Comparison of ENCODE assay signal across 17 cellular contexts in genomic region chr5:58085800-58086199, GRCh38.
DNase-seq lines count a peak whose midpoint lies in the region; ATAC-seq, FAIRE-seq and TF ChIP-seq lines count a peak whose summit lies in the region.
"Had no signal": no experiment of that assay in that cellular context is flagged by ENCODE, and none has a peak within 500 bp of the region (broad histone marks: within the 10 kb centered on the region; RNA-seq: fewer than 3 reads in every experiment).

No MANE protein-coding gene starts in this region.

- H3K27me3 Mint-ChIP-seq in astrocyte (ENCODE audit: low read depth, unreplicated experiment), result no peaks in the 10 kb centered on the region
- H3K27me3 Mint-ChIP-seq: CD8-positive, alpha-beta memory T cell had no signal

- H3K79me2 ChIP-seq in astrocyte (ENCODE audit: insufficient read depth, low read length), result no peaks in the 10 kb centered on the region

- peak overlapping the region; percentile 15; the same call in 2 of the 3 replicates for H3K4me2 ChIP-seq in A549
- no peak overlapping the region for H3K4me2 ChIP-seq in astrocyte (ENCODE audit: low read length)

- H3K9ac ChIP-seq in astrocyte (ENCODE audit: low read length), result no peak overlapping the region

- TF ChIP-seq EP300 in A549 (IDR thresholded peaks at IDR 0.05), result no peak; a peak in 1 of 5 replicates

- no peak for TF ChIP-seq POLR2A in A549 (IDR thresholded peaks at IDR 0.05; ENCODE audit: low read length)

- H3K36me3 Mint-ChIP-seq in astrocyte (ENCODE audit: low read depth, unreplicated experiment), result no peaks in the 10 kb centered on the region
- H3K36me3 Mint-ChIP-seq: CD8-positive, alpha-beta memory T cell had no signal

- TF ChIP-seq CTCF in A549 (IDR thresholded peaks at IDR 0.05), result no peak
- no peak for TF ChIP-seq CTCF in astrocyte (IDR thresholded peaks at IDR 0.05; ENCODE audit: insufficient read depth, low read depth, low read length)

- DNase-seq in A549 (ENCODE audit: low read depth in 1 of 2, low spot score in 1 of 2), result peak; percentile 28 to 48
- DNase-seq in HT-29 (ENCODE audit: low spot score), result peak; percentile 86
- DNase-seq in astrocyte (ENCODE audit: low read depth), result peak; percentile 88
- peak; percentile 55 for DNase-seq in glomerular visceral epithelial cell (ENCODE audit: extremely low spot score)
- DNase-seq in frontal cortex (ENCODE audit: low spot score in 2 of 2), result no peak
- no peak for DNase-seq in activated T-cell treated with anti-CD3 and anti-CD28 coated beads, Interleukin-2, amount 50 U/mL, for 1 hour
- no peak for DNase-seq in NCI-H82 (lab: John Stamatoyannopoulos, UW)
- DNase-seq in NCI-H146 (lab: John Stamatoyannopoulos, UW), result no peak
- DNase-seq: amniotic stem cell; CD8-positive, alpha-beta memory T cell; kidney; NCI-H2029 treated with DMSO at 0.1 percent for 48 hours; NCI-H526 had no signal

- peaks cover 7% of the 10 kb centered on the region for H3K4me1 Mint-ChIP-seq in astrocyte (ENCODE audit: low read depth, unreplicated experiment)
- H3K4me1 Mint-ChIP-seq: CD8-positive, alpha-beta memory T cell had no signal

- H3K9me3 ChIP-seq in A549 (no peaks in the 10 kb centered on the region), astrocyte (ENCODE audit: insufficient read depth, low read depth, low read length) (no peaks in the 10 kb centered on the region)
- H3K9me3 ChIP-seq: esophagus muscularis mucosa, HAP-1 had no signal

- POLR2A ChIA-PET in A549 (lab: Yijun Ruan, JAX), result interaction anchor here (1.6 kb wide), 1 partner anchor 375 kb away, joined by 3 read pairs; no protein-coding TSS in a partner anchor

- H3K4me1 ChIP-seq in A549, result peaks cover 35% of the 10 kb centered on the region
- H3K4me1 ChIP-seq in astrocyte (ENCODE audit: insufficient read depth, low read length), result peaks cover 7% of the 10 kb centered on the region
- H3K4me1 ChIP-seq: esophagus muscularis mucosa, HAP-1 had no signal

- H3K36me3 ChIP-seq in astrocyte (ENCODE audit: insufficient read depth, low read length), result no peaks in the 10 kb centered on the region
- H3K36me3 ChIP-seq: esophagus muscularis mucosa, HAP-1 had no signal

- no peak overlapping the region for H3K27ac Mint-ChIP-seq in astrocyte (ENCODE audit: unreplicated experiment)
- H3K27ac Mint-ChIP-seq: CD8-positive, alpha-beta memory T cell had no signal

- H3K27ac ChIP-seq in A549, result peak overlapping the region in 1 of 2 experiments; percentile 61; a peak in 3 of 6 replicates
- peak overlapping the region; percentile 25 for H3K27ac ChIP-seq in astrocyte (ENCODE audit: low read depth, low read length)
- H3K27ac ChIP-seq: esophagus muscularis mucosa had no signal

- H3K9me3 Mint-ChIP-seq in astrocyte (ENCODE audit: unreplicated experiment), result no peaks in the 10 kb centered on the region
- H3K9me3 Mint-ChIP-seq: CD8-positive, alpha-beta memory T cell had no signal

- CTCF ChIA-PET in A549 (lab: Yijun Ruan, JAX), result no interaction called here

- FAIRE-seq in A549 (lab: Jason Lieb, UNC), result no peak
- FAIRE-seq in astrocyte (lab: Jason Lieb, UNC), result no peak
- no peak for FAIRE-seq in frontal cortex (lab: Jason Lieb, UNC)
- FAIRE-seq: G401.6, GM12891, kidney had no signal

- no peak overlapping the region for H2AFZ ChIP-seq in astrocyte (ENCODE audit: low read depth, low read length)

- H4K20me1 ChIP-seq in astrocyte (ENCODE audit: insufficient read depth, low read length), result no peaks in the 10 kb centered on the region

- TF ChIP-seq RAD21 in A549 (conservative IDR thresholded peaks at IDR 0.05 in 1 of 2, IDR thresholded peaks at IDR 0.05 in 1 of 2), result no peak

- H3K4me3 ChIP-seq in A549 (no peak overlapping the region), astrocyte (ENCODE audit: insufficient read depth, low read depth, low read length) (no peak overlapping the region)
- H3K4me3 ChIP-seq: esophagus muscularis mucosa, HAP-1 had no signal

- no peaks in the 10 kb centered on the region for H3K27me3 ChIP-seq in astrocyte (ENCODE audit: insufficient read depth, low read length)
- H3K27me3 ChIP-seq: esophagus muscularis mucosa had no signal

- ATAC-seq in A549, result peak in 1 of 2 experiments; percentile 72; a peak in 3 of 6 replicates

- no peak overlapping the region for H3K4me3 Mint-ChIP-seq in astrocyte (ENCODE audit: unreplicated experiment)
- H3K4me3 Mint-ChIP-seq: CD8-positive, alpha-beta memory T cell had no signal

- WGBS in A549 (ENCODE audit: missing lambda C conversion rate), result 33% methylated on average over 4 of the region's 4 CpGs

TF ChIP-seq in A549, 52 proteins besides CTCF, POLR2A, EP300 and RAD21:
- TF ChIP-seq JUNB (IDR thresholded peaks at IDR 0.05), result 0 out of 2 replicates have a peak, but pooled peaks have one; percentile 23
- TF ChIP-seq PHF8 (IDR thresholded peaks at IDR 0.05; ENCODE audit: borderline replicate concordance, low read depth), result no peak
- TF ChIP-seq FOSL2 (IDR thresholded peaks at IDR 0.05), result peak; percentile 54; the same call in 1 of the 2 replicates
- peak; percentile 68 for TF ChIP-seq FOSL2 (CRISPR knock-in tag; IDR thresholded peaks at IDR 0.05)
- no peak for TF ChIP-seq CHD2 (IDR thresholded peaks at IDR 0.05; ENCODE audit: low read length, partially characterized antibody)
- no peak for TF ChIP-seq MYC (IDR thresholded peaks at IDR 0.05; ENCODE audit: borderline replicate concordance, low read length)
- peak; percentile 48; the same call in 1 of the 2 replicates for TF ChIP-seq MAX (IDR thresholded peaks at IDR 0.05)
- no peak for TF ChIP-seq ZFP36 (IDR thresholded peaks at IDR 0.05; ENCODE audit: borderline replicate concordance, partially characterized antibody)
- no peak for TF ChIP-seq HES2 (IDR thresholded peaks at IDR 0.05)
- TF ChIP-seq RCOR1 (IDR thresholded peaks at IDR 0.05; ENCODE audit: low read depth, low read length), result no peak
- TF ChIP-seq BHLHE40 (IDR thresholded peaks at IDR 0.05; ENCODE audit: low read depth, low read length), result no peak
- no peak for TF ChIP-seq ZSCAN20 (CRISPR knock-in tag; IDR thresholded peaks at IDR 0.05)
- TF ChIP-seq RFX5 (IDR thresholded peaks at IDR 0.05), result no peak
- TF ChIP-seq KDM5A (IDR thresholded peaks at IDR 0.05), result no peak
- no peak for TF ChIP-seq POLR2AphosphoS2 (conservative IDR thresholded peaks at IDR 0.05; ENCODE audit: low read length)
- no peak for TF ChIP-seq RNF2 (IDR thresholded peaks at IDR 0.05; ENCODE audit: borderline replicate concordance, low read depth)
- no peak for TF ChIP-seq KDM1A (IDR thresholded peaks at IDR 0.05; ENCODE audit: low read depth)
- TF ChIP-seq SMC3 (IDR thresholded peaks at IDR 0.05), result no peak
- no peak for TF ChIP-seq PBX3 (IDR thresholded peaks at IDR 0.05)
- TF ChIP-seq GATA3 (IDR thresholded peaks at IDR 0.05; ENCODE audit: borderline replicate concordance), result peak; percentile 49; the same call in 1 of the 2 replicates
- no peak for TF ChIP-seq JUN (IDR thresholded peaks at IDR 0.05)

Comparison
In these comparisons a context has a peak if more than half of its experiments do, and no peak if none do; other contexts are left out.
1. DNase-seq: peak in A549 (2 of 2), HT-29 (single experiment), astrocyte (single experiment) and glomerular visceral epithelial cell (single experiment); none in frontal cortex (0 of 2), activated T-cell treated with anti-CD3 and anti-CD28 coated beads, Interleukin-2, amount 50 U/mL, for 1 hour (single experiment), NCI-H82 (single experiment) and NCI-H146 (single experiment).